In genomic region chr6:47102331-47102730, GRCh38 we compare ENCODE assay signal across 8 cellular contexts.
"Had no signal": no experiment of that assay in that cellular context is flagged by ENCODE, and none has a peak within 500 bp of the region (broad histone marks: within the 10 kb centered on the region; RNA-seq: fewer than 3 reads in every experiment).

No MANE protein-coding gene starts in this region.

- H3K4me3 ChIP-seq: HAP-1 had no signal

- ATAC-seq: HCT116 had no signal

- H3K36me3 ChIP-seq: HAP-1 had no signal

- H3K9me3 Mint-ChIP-seq: HFFc6 had no signal

- H3K4me3 Mint-ChIP-seq: HFFc6 had no signal

- H3K4me2 ChIP-seq: KMS-11 had no signal

- H3K27ac Mint-ChIP-seq: HFFc6 had no signal

- H3K27ac ChIP-seq: KMS-11 had no signal

- H3K4me1 ChIP-seq: HAP-1 had no signal

- H3K9ac ChIP-seq: KMS-11 had no signal

- DNase-seq: GOT3, H7, HFFc6, IMR-90, KBM-7 had no signal

- H3K9me3 ChIP-seq: HAP-1 had no signal
